Comparison of ENCODE assay signal across 12 cellular contexts in genomic region chr17:50203589-50204345, GRCh38. TPM values are rescaled to one million over a fixed set of nuclear protein-coding genes. Genes with fewer than 3 reads are reported as not detected.
DNase-seq lines count a peak whose midpoint lies in the region; ATAC-seq, FAIRE-seq and TF ChIP-seq lines count a peak whose summit lies in the region.
"Had no signal": no experiment of that assay in that cellular context is flagged by ENCODE, and none has a peak within 500 bp of the region (broad histone marks: within the 10 kb centered on the region; RNA-seq: fewer than 3 reads in every experiment).

No MANE protein-coding gene starts in this region.

- WGBS in suprapubic skin = 63% methylated on average over 13 of the region's 13 CpGs

- H3K27ac ChIP-seq in astrocyte (ENCODE audit: low read depth, low read length) = peak overlapping the region; percentile 98
- peak overlapping the region; percentile 75 for H3K27ac ChIP-seq in suprapubic skin

- peak overlapping the region; percentile 64 for H3K4me3 Mint-ChIP-seq in astrocyte (ENCODE audit: unreplicated experiment)
- H3K4me3 Mint-ChIP-seq: activated CD4-positive, alpha-beta memory T cell treated with anti-CD3 and anti-CD28 coated beads, Interleukin-2, amount 10 ng/mL, durations not matched to agents 7 days and 5 days; activated naive CD8-positive, alpha-beta T cell treated with anti-CD3 and anti-CD28 coated beads, Interleukin-2, amount 10 ng/mL, durations not matched to agents 7 days and 5 days; stimulated activated naive CD8-positive, alpha-beta T cell treated with anti-CD3 and anti-CD28 coated beads, Interleukin-15, amount 100 ng/mL, for 72 hours had no signal

- H3K9me3 ChIP-seq in astrocyte (ENCODE audit: insufficient read depth, low read depth, low read length) (no peaks in the 10 kb centered on the region), suprapubic skin (no peaks in the 10 kb centered on the region)

- peaks cover 2% of the 10 kb centered on the region for H3K36me3 ChIP-seq in astrocyte (ENCODE audit: insufficient read depth, low read length)
- H3K36me3 ChIP-seq in suprapubic skin = no peaks in the 10 kb centered on the region

- peaks cover 25% of the 10 kb centered on the region for H4K20me1 ChIP-seq in astrocyte (ENCODE audit: insufficient read depth, low read length)

- no peak for TF ChIP-seq POLR2A in suprapubic skin (IDR thresholded peaks at IDR 0.05)

- H3K27me3 ChIP-seq in astrocyte (ENCODE audit: insufficient read depth, low read length) (no peaks in the 10 kb centered on the region), suprapubic skin (peaks cover 31% of the 10 kb centered on the region)

- H3K36me3 Mint-ChIP-seq in astrocyte (ENCODE audit: low read depth, unreplicated experiment) = peaks cover 19% of the 10 kb centered on the region
- H3K36me3 Mint-ChIP-seq: activated naive CD8-positive, alpha-beta T cell treated with anti-CD3 and anti-CD28 coated beads, Interleukin-2, amount 10 ng/mL, durations not matched to agents 7 days and 5 days had no signal

- H3K4me3 ChIP-seq in astrocyte (ENCODE audit: insufficient read depth, low read depth, low read length) (no peak overlapping the region), suprapubic skin (peak overlapping the region; percentile 1)

- H3K79me2 ChIP-seq in astrocyte (ENCODE audit: insufficient read depth, low read length) = peaks cover 69% of the 10 kb centered on the region

- H3K9me3 Mint-ChIP-seq in astrocyte (ENCODE audit: unreplicated experiment) = no peaks in the 10 kb centered on the region
- H3K9me3 Mint-ChIP-seq: activated CD4-positive, alpha-beta memory T cell treated with anti-CD3 and anti-CD28 coated beads, Interleukin-2, amount 10 ng/mL, durations not matched to agents 7 days and 5 days; activated naive CD8-positive, alpha-beta T cell treated with anti-CD3 and anti-CD28 coated beads, Interleukin-2, amount 10 ng/mL, durations not matched to agents 7 days and 5 days; stimulated activated naive CD8-positive, alpha-beta T cell treated with anti-CD3 and anti-CD28 coated beads, Interleukin-15, amount 100 ng/mL, for 72 hours had no signal

- H3K27me3 Mint-ChIP-seq in astrocyte (ENCODE audit: low read depth, unreplicated experiment) = no peaks in the 10 kb centered on the region

- peak overlapping the region; percentile 80 for H3K9ac ChIP-seq in astrocyte (ENCODE audit: low read length)

- FAIRE-seq in astrocyte (lab: Jason Lieb, UNC) = peak; percentile 78

- peak overlapping the region; percentile 89 for H3K4me2 ChIP-seq in astrocyte (ENCODE audit: low read length)

- peaks cover 61% of the 10 kb centered on the region for H3K4me1 Mint-ChIP-seq in astrocyte (ENCODE audit: low read depth, unreplicated experiment)

- no peak for TF ChIP-seq EP300 in suprapubic skin (IDR thresholded peaks at IDR 0.05)

- no peak overlapping the region for H2AFZ ChIP-seq in astrocyte (ENCODE audit: low read depth, low read length)

- ATAC-seq in GM21576 (IDR thresholded peaks at IDR 0.05; ENCODE audit: unreplicated experiment) (no peak), GM21723 (IDR thresholded peaks at IDR 0.05; ENCODE audit: unreplicated experiment) (no peak)
- ATAC-seq: stimulated activated naive CD8-positive, alpha-beta T cell treated with anti-CD3 and anti-CD28 coated beads, Interleukin-15, amount 100 ng/mL, for 72 hours had no signal

- no peak for TF ChIP-seq CTCF in astrocyte (IDR thresholded peaks at IDR 0.05; ENCODE audit: insufficient read depth, low read depth, low read length)
- no peak for TF ChIP-seq CTCF in suprapubic skin (IDR thresholded peaks at IDR 0.05)

- DNase-seq in GM04504 (ENCODE audit: low read depth) (peak; percentile 99), astrocyte (ENCODE audit: low read depth) (peak; percentile 97), left kidney (ENCODE audit: low read depth, low spot score) (peak; percentile 36), suprapubic skin (ENCODE audit: low spot score in 2 of 2) (peak in 1 of 2 donors; percentile 74), T1000 (lab: John Stamatoyannopoulos, UW) (no peak), NCI-H2029 (lab: John Stamatoyannopoulos, UW) (no peak)
- DNase-seq: activated CD4-positive, alpha-beta memory T cell treated with anti-CD3 and anti-CD28 coated beads, Interleukin-2, amount 10 ng/mL, durations not matched to agents 7 days and 5 days; activated naive CD8-positive, alpha-beta T cell treated with anti-CD3 and anti-CD28 coated beads, Interleukin-2, amount 10 ng/mL, durations not matched to agents 7 days and 5 days; stimulated activated naive CD8-positive, alpha-beta T cell treated with anti-CD3 and anti-CD28 coated beads, Interleukin-15, amount 100 ng/mL, for 72 hours; SW 1271 had no signal

- peak overlapping the region; percentile 93 for H3K27ac Mint-ChIP-seq in astrocyte (ENCODE audit: unreplicated experiment)
- H3K27ac Mint-ChIP-seq: activated CD4-positive, alpha-beta memory T cell treated with anti-CD3 and anti-CD28 coated beads, Interleukin-2, amount 10 ng/mL, durations not matched to agents 7 days and 5 days; activated naive CD8-positive, alpha-beta T cell treated with anti-CD3 and anti-CD28 coated beads, Interleukin-2, amount 10 ng/mL, durations not matched to agents 7 days and 5 days; stimulated activated naive CD8-positive, alpha-beta T cell treated with anti-CD3 and anti-CD28 coated beads, Interleukin-15, amount 100 ng/mL, for 72 hours had no signal

- H3K4me1 ChIP-seq in astrocyte (ENCODE audit: insufficient read depth, low read length) = peaks cover 68% of the 10 kb centered on the region
- peaks cover 66% of the 10 kb centered on the region for H3K4me1 ChIP-seq in suprapubic skin

RNA-seq across cellular contexts. Expression of gene COL1A1, which starts 2.3 kb away (rescaled TPM):
- total RNA-seq in astrocyte (12,796 and 18,656 TPM in 2 replicates), suprapubic skin (10 to 100 TPM; 19.2 to 56.8 (median 33.1) TPM)

RNA-seq across cellular contexts. Expression of gene SGCA, which starts 38.0 kb away (rescaled TPM):
- total RNA-seq in astrocyte = 0.32 TPM in 1 of 2 replicates, not detected in the other
- 1 to 10 TPM; 2.1 to 5.8 (median 4.0) TPM for total RNA-seq in suprapubic skin
- total RNA-seq: activated naive CD8-positive, alpha-beta T cell treated with anti-CD3 and anti-CD28 coated beads, Interleukin-2, amount 10 ng/mL, durations not matched to agents 7 days and 5 days had no signal

RNA-seq across cellular contexts. Expression of gene PPP1R9B, which starts 53.3 kb away (rescaled TPM):
- 73.6 and 75.9 TPM in 2 replicates for total RNA-seq in astrocyte
- 10 to 100 TPM; 21.5 to 26.2 (median 23.7) TPM for total RNA-seq in suprapubic skin

Comparison
In these comparisons a context has a peak if more than half of its experiments do, and no peak if none do; other contexts are left out.
1. DNase-seq: peak in GM04504 (single experiment), astrocyte (single experiment) and left kidney (single experiment); none in T1000 (single experiment) and NCI-H2029 (single experiment).
2. RNA of gene COL1A1, which starts 2.3 kb away (total RNA-seq): 12,796 to 18,656 TPM in astrocyte; 19.2 to 56.8 TPM in suprapubic skin; every median in the first group is over 100 times any median in the second.